In genomic region chr5:62780888-62781287, GRCh38 we compare ENCODE assay signal across 1 cellular context.
TF ChIP-seq lines count a peak whose summit lies in the region.

No MANE protein-coding gene starts in this region.

TF ChIP-seq in GM23338, 12 proteins besides CTCF, POLR2A, EP300 and RAD21 (continued from another document):
- TF ChIP-seq ZNF462 (CRISPR knock-in tag; IDR thresholded peaks at IDR 0.05): no peak
- TF ChIP-seq REST (IDR thresholded peaks at IDR 0.05; ENCODE audit: unreplicated experiment): no peak
- no peak for TF ChIP-seq POLR2AphosphoS5 (IDR thresholded peaks at IDR 0.05; ENCODE audit: low read depth)
- TF ChIP-seq EZH2phosphoT487 (IDR thresholded peaks at IDR 0.05; ENCODE audit: unreplicated experiment): no peak
- no peak for TF ChIP-seq ZNF331 (CRISPR knock-in tag; IDR thresholded peaks at IDR 0.05; ENCODE audit: low read depth)
